In the genomic region with DNA sequence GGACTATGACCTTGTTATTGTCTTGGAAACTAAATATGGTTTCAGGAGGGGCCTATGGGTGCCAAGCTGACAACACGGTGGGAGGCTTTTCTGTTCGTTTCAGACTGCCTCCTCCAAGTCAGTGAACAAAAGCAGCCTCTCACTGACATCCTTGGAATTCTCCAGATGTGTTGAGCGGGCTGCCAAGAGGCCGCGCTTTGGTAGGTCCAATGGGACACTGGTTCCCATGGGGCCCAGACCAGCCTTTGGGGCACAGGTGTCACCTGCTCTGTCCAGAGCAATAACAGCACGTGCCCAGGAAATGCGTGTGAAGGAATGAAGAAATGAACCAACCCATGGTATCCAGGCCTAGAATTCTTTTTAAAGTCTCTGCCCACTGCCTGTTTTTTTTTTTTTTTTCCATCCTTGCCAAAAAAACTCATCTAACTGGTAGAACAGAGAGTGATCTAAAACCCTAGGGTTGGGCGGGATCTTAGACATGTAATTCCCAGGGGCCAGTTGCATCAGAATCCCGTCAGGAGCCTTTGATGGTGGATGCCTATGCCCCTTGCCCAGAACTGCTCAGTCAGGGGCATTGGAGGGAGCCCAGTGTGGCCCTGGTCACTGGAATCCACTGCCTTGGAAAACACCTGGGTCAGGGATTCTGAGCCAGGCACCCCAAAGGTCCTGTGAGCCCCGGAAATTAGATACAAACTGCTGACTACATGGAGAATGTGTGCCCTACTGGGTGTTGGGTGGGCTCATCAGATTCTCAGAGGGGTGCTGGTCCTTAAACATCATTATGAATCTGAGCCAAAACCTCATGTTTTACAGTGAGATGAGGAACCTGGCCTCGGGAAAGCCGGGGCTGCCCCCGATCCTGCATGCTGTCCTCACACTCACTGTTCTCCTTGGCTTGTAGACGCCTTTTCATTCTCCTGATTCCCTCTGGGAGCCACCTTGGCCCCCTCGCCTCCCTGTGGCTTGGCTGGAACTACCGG, we compare ENCODE assay signal across 20 cellular contexts.
A peak's percentile ranks its signal among the peaks of the same experiment; 100 is the strongest.
DNase-seq lines count a peak whose midpoint lies in the region; ATAC-seq and TF ChIP-seq lines count a peak whose summit lies in the region.
"Had no signal": no experiment of that assay in that cellular context is flagged by ENCODE, and none has a peak within 500 bp of the region (broad histone marks: within the 10 kb centered on the region; RNA-seq: fewer than 3 reads in every experiment).

No MANE protein-coding gene starts in this region.

- H4K20me1 ChIP-seq in mammary epithelial cell (ENCODE audit: insufficient read depth, low read length) = no peaks in the 10 kb centered on the region

- DNase-seq in breast epithelium (ENCODE audit: low spot score in 2 of 2) (peak in 1 of 2 donors; percentile 65), mammary epithelial cell (no peak), sciatic nerve (ENCODE audit: low spot score) (no peak), 8988T (no peak), NCI-H69 (lab: John Stamatoyannopoulos, UW) (no peak)
- DNase-seq in effector CD4-positive, alpha-beta T cell = no peak
- DNase-seq: CD8-positive, alpha-beta memory T cell; DMS53; GDM1; NCI-H1105; NCI-H146; NCI-H2029; NCI-H226; NCI-H510A treated with DMSO at 0.1 percent for 48 hours; NCI-H82 had no signal

- H3K36me3 ChIP-seq in breast epithelium (no peaks in the 10 kb centered on the region), mammary epithelial cell (ENCODE audit: insufficient read depth, low read length) (no peaks in the 10 kb centered on the region)
- H3K36me3 ChIP-seq: SJSA1 had no signal

- in situ Hi-C loops in mammary epithelial cell (cut with MboI; ENCODE audit: low sequenced_read_pairs in 2 of 2) = no loop called here

- no peak for TF ChIP-seq POLR2A in breast epithelium (IDR thresholded peaks at IDR 0.05)

- no peaks in the 10 kb centered on the region for H3K79me2 ChIP-seq in mammary epithelial cell (ENCODE audit: insufficient read depth, low read length)

- WGBS in mammary epithelial cell (ENCODE audit: low coverage, missing lambda C conversion rate) = 67% methylated on average over 14 of the region's 16 CpGs

- dilution Hi-C loops in mammary epithelial cell (cut with HindIII; ENCODE audit: low sequenced_read_pairs) = no loop called here

- intact Hi-C loops in breast epithelium (cut with DNase I; ENCODE audit: low total_unique reads) = no loop called here
- intact Hi-C loops in mammary epithelial cell (cut with micrococcal nuclease) = no loop called here
- intact Hi-C loops in sciatic nerve (cut with DNase I) = no loop called here

- H3K4me1 ChIP-seq in breast epithelium (no peaks in the 10 kb centered on the region), mammary epithelial cell (ENCODE audit: insufficient read depth, low read length) (no peaks in the 10 kb centered on the region)
- H3K4me1 ChIP-seq: SJSA1 had no signal

- H3K4me2 ChIP-seq in mammary epithelial cell (ENCODE audit: insufficient read depth, low read depth, low read length) = no peak overlapping the region

- H3K27me3 ChIP-seq in breast epithelium (no peaks in the 10 kb centered on the region), mammary epithelial cell (ENCODE audit: insufficient read depth, low read length) (peaks cover 6% of the 10 kb centered on the region)

- H3K4me3 ChIP-seq in breast epithelium (no peak overlapping the region), mammary epithelial cell (replicated peaks in 1 of 3; ENCODE audit: insufficient read depth in 1 of 3, low read depth in 2 of 3, low read length in 3 of 3) (no peak overlapping the region)
- H3K4me3 ChIP-seq: SJSA1 had no signal

- no peak overlapping the region for H2AFZ ChIP-seq in mammary epithelial cell (ENCODE audit: low read depth, low read length)

- H3K27ac ChIP-seq in breast epithelium (peak overlapping the region; percentile 71 to 74), mammary epithelial cell (ENCODE audit: insufficient read depth, low read depth, low read length) (no peak overlapping the region)
- H3K27ac ChIP-seq: 22Rv1, C4-2B, SJSA1 had no signal

- H3K9ac ChIP-seq in mammary epithelial cell (ENCODE audit: insufficient read depth, low read length) = no peak overlapping the region

- CTCF ChIA-PET in mammary epithelial cell (lab: Charles Lee; ENCODE audit: low non-redundant PET) = no interaction called here

- ATAC-seq in esophagus mucosa (peak; percentile 69), sciatic nerve (peak; percentile 68), GM18502 (IDR thresholded peaks at IDR 0.05; ENCODE audit: poor library complexity, unreplicated experiment) (no peak)

- no peaks in the 10 kb centered on the region for H3K9me3 ChIP-seq in breast epithelium
- no peaks in the 10 kb centered on the region for H3K9me3 ChIP-seq in mammary epithelial cell (replicated peaks; ENCODE audit: insufficient read depth, low read length)
- H3K9me3 ChIP-seq: SJSA1 had no signal

- BruUV-seq in mammary epithelial cell (replicated peaks; lab: Mats Ljungman, UMichigan) = no TSS peak

- TF ChIP-seq CTCF in breast epithelium (IDR thresholded peaks at IDR 0.05) (no peak), mammary epithelial cell (conservative IDR thresholded peaks at IDR 0.05 in 1 of 2, IDR thresholded peaks at IDR 0.05 in 1 of 2; ENCODE audit: extremely low read depth in 1 of 2, insufficient read depth in 1 of 2, low read depth in 1 of 2, low read length in 2 of 2) (no peak)
